32 cellular contexts compared by ENCODE assay signal in genomic region chr21:45417951-45418300, GRCh38. TPM values are rescaled to one million over a fixed set of nuclear protein-coding genes. Genes with fewer than 3 reads are reported as not detected.
A peak's percentile ranks its signal among the peaks of the same experiment; 100 is the strongest.
DNase-seq lines count a peak whose midpoint lies in the region; ATAC-seq and TF ChIP-seq lines count a peak whose summit lies in the region.
"Had no signal": no experiment of that assay in that cellular context is flagged by ENCODE, and none has a peak within 500 bp of the region (broad histone marks: within the 10 kb centered on the region; RNA-seq: fewer than 3 reads in every experiment).

No MANE protein-coding gene starts in this region.

- H2BK120ac ChIP-seq in neuronal stem cell (ENCODE audit: low read depth, low read length) = no peak overlapping the region

- H3K4ac ChIP-seq in neuronal stem cell (ENCODE audit: low read length) = no peak overlapping the region

- H3K4me1 ChIP-seq in ascending aorta (peaks cover 6 to 46% of the 10 kb centered on the region in 2 donors), heart left ventricle (peaks cover 0 to 55% (median 17%) of the 10 kb centered on the region in 12 donors), neuronal stem cell (ENCODE audit: control insufficient read depth in 2 of 2, insufficient read depth in 1 of 2, low read depth in 1 of 2, low read length in 2 of 2) (peaks cover 18 to 26% of the 10 kb centered on the region in 2 donors), smooth muscle cell (ENCODE audit: low read depth) (peaks cover 10% of the 10 kb centered on the region), osteoblast (ENCODE audit: insufficient read depth, low read length) (no peaks in the 10 kb centered on the region)
- H3K4me1 ChIP-seq: colonic mucosa had no signal

- peaks cover 5% of the 10 kb centered on the region for H3F3A ChIP-seq in smooth muscle cell (ENCODE audit: low read depth)

- H4K8ac ChIP-seq in neuronal stem cell (ENCODE audit: low read depth, low read length) = no peak overlapping the region

- H3K36me3 ChIP-seq in ascending aorta (no peaks in the 10 kb centered on the region), heart left ventricle (no peaks in the 10 kb centered on the region), neuronal stem cell (replicated peaks in 1 of 2; ENCODE audit: control insufficient read depth in 2 of 2, insufficient read depth in 2 of 2, low read length in 2 of 2) (peaks cover 0 to 6% of the 10 kb centered on the region in 2 donors), smooth muscle cell (ENCODE audit: low read depth) (no peaks in the 10 kb centered on the region), osteoblast (ENCODE audit: insufficient read depth, low read length) (no peaks in the 10 kb centered on the region)
- H3K36me3 ChIP-seq: BLaER1, colonic mucosa, Peyer's patch, upper lobe of left lung had no signal

- H3K4me2 ChIP-seq in neuronal stem cell (ENCODE audit: insufficient read depth, low read length, poor library complexity, severe bottlenecking) (no peak overlapping the region), smooth muscle cell (peak overlapping the region; percentile 46), osteoblast (ENCODE audit: insufficient read depth, low read length) (no peak overlapping the region)
- H3K4me2 ChIP-seq: BLaER1 had no signal

- no peak overlapping the region for H4K91ac ChIP-seq in neuronal stem cell (ENCODE audit: low read depth, low read length, poor library complexity)

- H3K27me3 ChIP-seq in ascending aorta = no peaks in the 10 kb centered on the region
- no peaks in the 10 kb centered on the region for H3K27me3 ChIP-seq in heart left ventricle
- peaks cover 0 to 53% (median 0%) of the 10 kb centered on the region in 3 experiments for H3K27me3 ChIP-seq in neuronal stem cell (ENCODE audit: control insufficient read depth in 3 of 3, insufficient read depth in 3 of 3, low read depth in 1 of 3, low read length in 3 of 3)
- H3K27me3 ChIP-seq in smooth muscle cell (ENCODE audit: low read depth) = no peaks in the 10 kb centered on the region
- H3K27me3 ChIP-seq in osteoblast (ENCODE audit: insufficient read depth, low read length) = peaks cover 5% of the 10 kb centered on the region
- H3K27me3 ChIP-seq: colonic mucosa, Peyer's patch, upper lobe of left lung had no signal

- no peak for DNase-seq in ascending aorta (ENCODE audit: low spot score in 2 of 2)
- DNase-seq in heart left ventricle = peak in 3 of 5 donors; percentile 10 to 23 (median 22)
- no peak for DNase-seq in neuronal stem cell (ENCODE audit: low spot score)
- DNase-seq in smooth muscle cell (lab: John Stamatoyannopoulos, UW; ENCODE audit: unreplicated experiment) = no peak
- DNase-seq in NCI-H2227 (lab: John Stamatoyannopoulos, UW; ENCODE audit: unreplicated experiment) = no peak
- no peak for DNase-seq in activated effector memory CD4-positive, alpha-beta T cell treated with anti-CD3 and anti-CD28 coated beads, Interleukin-2, amount 50 U/mL, for 16 hours
- DNase-seq in osteoblast (ENCODE audit: insufficient read length, low spot score, missing footprints) = no peak
- DNase-seq: activated CD4-positive, alpha-beta T cell treated with anti-CD3 and anti-CD28 coated beads for 48 hours; activated CD8-positive, alpha-beta memory T cell treated with anti-CD3 and anti-CD28 coated beads for 24 hours; activated T-cell treated with anti-CD3 and anti-CD28 coated beads for 4 hours; amygdala; colonic mucosa; effector CD8-positive, alpha-beta T cell; erythroblast; H7; MM.1S; natural killer cell; NCI-H1105 treated with DMSO at 0.1 percent for 48 hours; NCI-H2081; NCI-H226; occipital lobe; Peyer's patch; SIG-M5; stimulated activated CD4-positive, alpha-beta T cell treated with anti-CD3 and anti-CD28 coated beads, Interleukin-4, amount 100 ng/mL, for 4 hours; SW 1271; T-helper 9 cell had no signal

- H3K79me2 ChIP-seq in smooth muscle cell (ENCODE audit: low read depth) (peaks cover 100% of the 10 kb centered on the region), osteoblast (ENCODE audit: insufficient read depth, low read length) (no peaks in the 10 kb centered on the region)

- H2AFZ ChIP-seq in neuronal stem cell (ENCODE audit: low read length) (no peak overlapping the region), smooth muscle cell (ENCODE audit: low read depth) (no peak overlapping the region), osteoblast (ENCODE audit: low read length) (no peak overlapping the region)

- H4K20me1 ChIP-seq in smooth muscle cell (ENCODE audit: low read depth) (peaks cover 100% of the 10 kb centered on the region), osteoblast (ENCODE audit: insufficient read depth, low read length) (no peaks in the 10 kb centered on the region)
- H4K20me1 ChIP-seq: BLaER1 had no signal

- no peak overlapping the region for H2BK12ac ChIP-seq in neuronal stem cell (ENCODE audit: low read length)

- peaks cover 32% of the 10 kb centered on the region for H3K79me1 ChIP-seq in neuronal stem cell (ENCODE audit: low read depth, low read length)

- peak overlapping the region; percentile 82 for H3K14ac ChIP-seq in neuronal stem cell (ENCODE audit: low read length)

- H2BK15ac ChIP-seq in neuronal stem cell (ENCODE audit: low read length) = no peak overlapping the region

- H3K9ac ChIP-seq in neuronal stem cell (ENCODE audit: low read depth, low read length, poor library complexity) = peak overlapping the region; percentile 44
- H3K9ac ChIP-seq in smooth muscle cell (ENCODE audit: low read depth) = no peak overlapping the region
- H3K9ac ChIP-seq: BLaER1 had no signal

- H3K23ac ChIP-seq in neuronal stem cell (ENCODE audit: low read depth, low read length, poor library complexity) = peak overlapping the region; percentile 55

- TF ChIP-seq CTCF in ascending aorta (IDR thresholded peaks at IDR 0.05) = no peak
- no peak for TF ChIP-seq CTCF in heart left ventricle (IDR thresholded peaks at IDR 0.05)
- TF ChIP-seq CTCF in smooth muscle cell (IDR thresholded peaks at IDR 0.05; ENCODE audit: borderline replicate concordance, insufficient read depth, poor library complexity, severe bottlenecking) = no peak
- TF ChIP-seq CTCF in osteoblast (IDR thresholded peaks at IDR 0.05; ENCODE audit: extremely low read depth, low read depth, low read length) = no peak

- H3K9me3 ChIP-seq in ascending aorta (no peaks in the 10 kb centered on the region), heart left ventricle (no peaks in the 10 kb centered on the region), neuronal stem cell (replicated peaks in 1 of 2; ENCODE audit: control insufficient read depth in 2 of 2, insufficient read depth in 1 of 2, low read depth in 1 of 2, low read length in 2 of 2) (peaks cover 0 to 2% of the 10 kb centered on the region in 2 donors), smooth muscle cell (replicated peaks; ENCODE audit: low read depth) (no peaks in the 10 kb centered on the region), osteoblast (ENCODE audit: low read depth, low read length) (no peaks in the 10 kb centered on the region)
- H3K9me3 ChIP-seq: BLaER1, colonic mucosa, Peyer's patch, upper lobe of left lung had no signal

- intact Hi-C loops in ascending aorta (cut with DNase I) = no loop called here
- intact Hi-C loops in heart left ventricle (cut with DNase I) = no loop called here

- WGBS in heart left ventricle, 4 donors = 72 to 87% (median 84%) methylated on average over 10 to 20 of the region's 20 CpGs
- no CpG with 5 or more reads among the region's 20 CpGs for WGBS in neuronal stem cell (ENCODE audit: extremely low coverage in 2 of 2, insufficient read length in 2 of 2, insufficient replicate concordance in 1 of 2), 2 donors
- 87% methylated on average over 20 of the region's 20 CpGs for WGBS in smooth muscle cell (ENCODE audit: low lambda C conversion rate)

- TF ChIP-seq POLR2A in heart left ventricle (IDR thresholded peaks at IDR 0.05) = no peak

- H2AK5ac ChIP-seq in neuronal stem cell (ENCODE audit: low read depth, low read length) = peak overlapping the region; percentile 79

- H3K4me3 ChIP-seq in ascending aorta = no peak overlapping the region
- H3K4me3 ChIP-seq in heart left ventricle = no peak overlapping the region
- H3K4me3 ChIP-seq in neuronal stem cell (ENCODE audit: low read length in 2 of 2) = no peak overlapping the region
- H3K4me3 ChIP-seq in smooth muscle cell = no peak overlapping the region
- H3K4me3 ChIP-seq in osteoblast (ENCODE audit: insufficient read depth, low read length) = no peak overlapping the region
- H3K4me3 ChIP-seq: BLaER1, colonic mucosa, lung, Peyer's patch, upper lobe of left lung had no signal

- ATAC-seq in heart left ventricle = no peak
- no peak for ATAC-seq in SK-N-SH treated with all-trans-retinoic acid at 6 μM for 48 hours
- ATAC-seq: activated naive CD4-positive, alpha-beta T cell treated with anti-CD3 and anti-CD28 coated beads, Interleukin-2, amount 50 U/mL, for 72 hours; natural killer cell had no signal

- H3K18ac ChIP-seq in neuronal stem cell (ENCODE audit: low read length) = peak overlapping the region; percentile 87

- H3K27ac ChIP-seq in ascending aorta (peak overlapping the region; percentile 65 to 97), heart left ventricle (peak overlapping the region in 3 of 12 donors; percentile 9 to 20 (median 17)), neuronal stem cell (replicated peaks; ENCODE audit: low read length) (no peak overlapping the region), smooth muscle cell (ENCODE audit: low read depth) (no peak overlapping the region), osteoblast (ENCODE audit: low read depth, low read length) (no peak overlapping the region)
- H3K27ac ChIP-seq: BLaER1, colonic mucosa, upper lobe of left lung, VCaP had no signal

- H2BK5ac ChIP-seq in neuronal stem cell (ENCODE audit: low read length) = peak overlapping the region; percentile 53

TF ChIP-seq in SK-N-SH treated with all-trans-retinoic acid at 6 μM for 48 hours, 23 proteins besides CTCF, POLR2A, EP300 and RAD21 (continues in another document):
- TF ChIP-seq POU6F1 (CRISPR knock-in tag; IDR thresholded peaks at IDR 0.05; ENCODE audit: borderline replicate concordance, low read depth) = no peak

RNA-seq across cellular contexts. Expression of gene COL18A1, which starts 13.0 kb away (rescaled TPM):
- total RNA-seq in ascending aorta (699 TPM), heart left ventricle (100 to 1,000 TPM in 2 of 9 donors, 10 to 100 TPM in 7; 31.7 to 109 (median 59.0) TPM), smooth muscle cell (192 and 240 TPM in 2 replicates), osteoblast (8.3 and 8.8 TPM in 2 replicates)
- polyA plus RNA-seq in heart left ventricle (10 to 100 TPM; 38.9 to 65.6 TPM), smooth muscle cell (362 and 485 TPM in 2 replicates)
- polyA plus RNA-seq in neuronal stem cell (2013, experiment 1 of 2) = 42.5 TPM
- 42.1 TPM for polyA plus RNA-seq in neuronal stem cell (2013, experiment 2 of 2)

Comparison
In these comparisons a context has a peak if more than half of its experiments do, and no peak if none do; other contexts are left out.
1. DNase-seq: peak in heart left ventricle (3 of 5); none in ascending aorta (0 of 2), neuronal stem cell (single experiment), smooth muscle cell (single experiment), NCI-H2227 (single experiment), activated effector memory CD4-positive, alpha-beta T cell treated with anti-CD3 and anti-CD28 coated beads, Interleukin-2, amount 50 U/mL, for 16 hours (single experiment) and osteoblast (single experiment).
2. H3K27ac ChIP-seq: peak in ascending aorta (2 of 2); none in neuronal stem cell (single experiment), smooth muscle cell (single experiment) and osteoblast (single experiment).